1 cellular context compared by ENCODE assay signal in genomic region chr7:152177696-152178404, GRCh38.
TF ChIP-seq lines count a peak whose summit lies in the region.

No MANE protein-coding gene starts in this region.

TF ChIP-seq in endothelial cell of umbilical vein, 7 proteins besides CTCF, POLR2A, EP300 and RAD21:
- TF ChIP-seq EZH2 (IDR thresholded peaks at IDR 0.05; ENCODE audit: borderline replicate concordance, low read depth, low read length, severe bottlenecking) (no peak), POLR2AphosphoS5 (IDR thresholded peaks at IDR 0.05; ENCODE audit: insufficient read depth, low read depth, low read length) (no peak), GATA2 (IDR thresholded peaks at IDR 0.05; ENCODE audit: insufficient read depth, insufficient read length, low read depth, low read length) (no peak), FOS (IDR thresholded peaks at IDR 0.05; ENCODE audit: borderline replicate concordance, insufficient read depth, low read length) (no peak), JUN (IDR thresholded peaks at IDR 0.05; ENCODE audit: borderline replicate concordance, insufficient read depth, insufficient read length, low read depth) (no peak), MAX (IDR thresholded peaks at IDR 0.05; ENCODE audit: insufficient read depth, insufficient read length) (no peak), MYC (IDR thresholded peaks at IDR 0.05; ENCODE audit: low read depth, low read length) (no peak)
